1 cellular context compared by ENCODE assay signal in genomic region chrX:70257599-70258288, GRCh38.
TF ChIP-seq lines count a peak whose summit lies in the region.

No MANE protein-coding gene starts in this region.

TF ChIP-seq in A549, 52 proteins besides CTCF, POLR2A, EP300 and RAD21 (continued from another document):
- TF ChIP-seq ATOH8 (CRISPR knock-in tag; IDR thresholded peaks at IDR 0.05; ENCODE audit: low read depth) (no peak), JUN (IDR thresholded peaks at IDR 0.05) (no peak)
